Comparison of ENCODE assay signal across 16 cellular contexts in genomic region chr17:55584055-55584685, GRCh38.
DNase-seq lines count a peak whose midpoint lies in the region; ATAC-seq and TF ChIP-seq lines count a peak whose summit lies in the region.
"Had no signal": no experiment of that assay in that cellular context is flagged by ENCODE, and none has a peak within 500 bp of the region (broad histone marks: within the 10 kb centered on the region; RNA-seq: fewer than 3 reads in every experiment).

No MANE protein-coding gene starts in this region.

- H3K9me3 ChIP-seq in lower lobe of right lung (no peaks in the 10 kb centered on the region), OCI-LY7 (ENCODE audit: low read length) (no peaks in the 10 kb centered on the region)
- H3K9me3 ChIP-seq: BLaER1, body of pancreas, right atrium auricular region had no signal

- no peaks in the 10 kb centered on the region for H4K20me1 ChIP-seq in OCI-LY7 (ENCODE audit: insufficient read depth, low read length)
- H4K20me1 ChIP-seq: BLaER1 had no signal

- BruUV-seq in Calu3 (replicated peaks; lab: Mats Ljungman, UMichigan), result no TSS peak
- no TSS peak for BruUV-seq in OCI-LY7 (replicated peaks; lab: Mats Ljungman, UMichigan)

- H3K9me3 Mint-ChIP-seq in Calu3 (ENCODE audit: low read depth, unreplicated experiment), result peaks cover 2% of the 10 kb centered on the region
- H3K9me3 Mint-ChIP-seq: stimulated activated naive CD8-positive, alpha-beta T cell treated with anti-CD3 and anti-CD28 coated beads, Interleukin-15, amount 100 ng/mL, for 72 hours; T-helper 1 cell treated with Interleukin-12 subunit alpha and Interleukin-12 subunit beta and Interleukin-4 antibody, amounts not matched to agents 30 μg/mL and 1 μg/mL, for 36 hours had no signal

- CTCF ChIA-PET in Calu3 (lab: Charles Lee), result interaction anchor here (1.4 kb wide), 1 partner anchor 18 kb away, joined by 5 read pairs; no protein-coding TSS in a partner anchor
- CTCF ChIA-PET in OCI-LY7 (lab: Charles Lee; ENCODE audit: unreplicated experiment), result no interaction called here

- no peak overlapping the region for H2AFZ ChIP-seq in OCI-LY7 (ENCODE audit: low read length)

- H3K79me2 ChIP-seq in OCI-LY7 (ENCODE audit: insufficient read depth, low read depth, low read length), result no peaks in the 10 kb centered on the region

- in situ Hi-C loops in ACHN (cut with HindIII; ENCODE audit: low pct_ligation_motif_present, low pct_unique_long_range_greater_than_20kb, low sequenced_read_pairs), result no loop called here

- peaks cover 64% of the 10 kb centered on the region for H3K4me1 Mint-ChIP-seq in Calu3 (ENCODE audit: low read depth, unreplicated experiment)
- H3K4me1 Mint-ChIP-seq: naive B cell; stimulated activated naive CD8-positive, alpha-beta T cell treated with anti-CD3 and anti-CD28 coated beads, Interleukin-15, amount 100 ng/mL, for 72 hours had no signal

- peak; percentile 82 to 83 for ATAC-seq in lower lobe of right lung
- ATAC-seq: body of pancreas; stimulated activated naive CD8-positive, alpha-beta T cell treated with anti-CD3 and anti-CD28 coated beads, Interleukin-15, amount 100 ng/mL, for 72 hours had no signal

- H3K4me1 ChIP-seq in lower lobe of right lung (peaks cover 36% of the 10 kb centered on the region), OCI-LY7 (ENCODE audit: insufficient read depth, low read length, poor library complexity, severe bottlenecking) (no peaks in the 10 kb centered on the region)
- H3K4me1 ChIP-seq: BLaER1, body of pancreas had no signal

- H3K27me3 ChIP-seq in lower lobe of right lung (ENCODE audit: low read depth), result no peaks in the 10 kb centered on the region
- H3K27me3 ChIP-seq: BLaER1, body of pancreas, right atrium auricular region had no signal

- H3K36me3 Mint-ChIP-seq in Calu3 (ENCODE audit: insufficient read depth, unreplicated experiment), result no peaks in the 10 kb centered on the region
- H3K36me3 Mint-ChIP-seq: naive B cell had no signal

- POLR2A ChIA-PET in OCI-LY7 (lab: Charles Lee), result no interaction called here

- peak overlapping the region; percentile 73 for H3K27ac Mint-ChIP-seq in Calu3 (ENCODE audit: unreplicated experiment)
- H3K27ac Mint-ChIP-seq: stimulated activated naive CD8-positive, alpha-beta T cell treated with anti-CD3 and anti-CD28 coated beads, Interleukin-15, amount 100 ng/mL, for 72 hours; T-helper 1 cell treated with Interleukin-12 subunit alpha and Interleukin-12 subunit beta and Interleukin-4 antibody, amounts not matched to agents 30 μg/mL and 1 μg/mL, for 36 hours had no signal

- H3K27ac ChIP-seq in lower lobe of right lung (no peak overlapping the region), OCI-LY7 (ENCODE audit: low read depth, low read length, poor library complexity, severe bottlenecking) (no peak overlapping the region)
- H3K27ac ChIP-seq: BLaER1, body of pancreas, right atrium auricular region had no signal

- TF ChIP-seq CTCF in Calu3 (IDR thresholded peaks at IDR 0.05; ENCODE audit: unreplicated experiment) (no peak), choroid plexus epithelial cell (conservative IDR thresholded peaks at IDR 0.05; ENCODE audit: low read depth, low read length) (no peak), lower lobe of right lung (IDR thresholded peaks at IDR 0.05) (no peak), OCI-LY7 (conservative IDR thresholded peaks at IDR 0.05; ENCODE audit: low read length) (no peak)

- H3K4me3 ChIP-seq in choroid plexus epithelial cell (ENCODE audit: low read depth, low read length) (no peak overlapping the region), lower lobe of right lung (no peak overlapping the region), OCI-LY7 (ENCODE audit: low read depth, low read length, poor library complexity, severe bottlenecking) (no peak overlapping the region)
- H3K4me3 ChIP-seq: BLaER1, body of pancreas, right atrium auricular region had no signal

- H3K9me2 ChIP-seq in OCI-LY7 (ENCODE audit: insufficient read depth, low read length), result no peaks in the 10 kb centered on the region

- H3K36me3 ChIP-seq in lower lobe of right lung (no peaks in the 10 kb centered on the region), OCI-LY7 (ENCODE audit: insufficient read depth, low read length) (no peaks in the 10 kb centered on the region)
- H3K36me3 ChIP-seq: BLaER1, right atrium auricular region had no signal

- intact Hi-C loops in Calu3 (cut with micrococcal nuclease; ENCODE audit: unreplicated experiment), result loop anchor here (1.0 kb wide), 1 partner anchor 8 kb away; no protein-coding TSS in a partner anchor
- intact Hi-C loops in lower lobe of right lung (cut with DNase I), result no loop called here
- intact Hi-C loops in OCI-LY7 (cut with micrococcal nuclease; ENCODE audit: unreplicated experiment), result no loop called here

- DNase-seq in Calu3, result peak; percentile 5
- DNase-seq in NOMO-1 (lab: John Stamatoyannopoulos, UW; ENCODE audit: unreplicated experiment in 2 of 2), result peak; percentile 53 to 75
- peak; percentile 37 for DNase-seq in choroid plexus epithelial cell (ENCODE audit: low read depth)
- no peak for DNase-seq in lower lobe of right lung
- DNase-seq in foreskin melanocyte, result no peak
- no peak for DNase-seq in NK-92 (lab: John Stamatoyannopoulos, UW; ENCODE audit: unreplicated experiment)
- no peak for DNase-seq in OCI-LY7 (ENCODE audit: low spot score)
- no peak for DNase-seq in ACHN
- DNase-seq: activated CD4-positive, alpha-beta T cell treated with anti-CD3 and anti-CD28 coated beads for 4 hours; body of pancreas; naive B cell; stimulated activated CD4-positive, alpha-beta T cell treated with anti-CD3 and anti-CD28 coated beads, Interleukin-4, amount 100 ng/mL, for 4 hours; stimulated activated naive CD8-positive, alpha-beta T cell treated with anti-CD3 and anti-CD28 coated beads, Interleukin-15, amount 100 ng/mL, for 72 hours had no signal

- no peak overlapping the region for H3K4me2 ChIP-seq in OCI-LY7 (ENCODE audit: low read length)
- H3K4me2 ChIP-seq: BLaER1 had no signal

- H3K4me3 Mint-ChIP-seq in Calu3 (ENCODE audit: low read depth, unreplicated experiment), result no peak overlapping the region
- H3K4me3 Mint-ChIP-seq: naive B cell; stimulated activated naive CD8-positive, alpha-beta T cell treated with anti-CD3 and anti-CD28 coated beads, Interleukin-15, amount 100 ng/mL, for 72 hours; T-helper 1 cell treated with Interleukin-12 subunit alpha and Interleukin-12 subunit beta and Interleukin-4 antibody, amounts not matched to agents 30 μg/mL and 1 μg/mL, for 36 hours had no signal

- no peaks in the 10 kb centered on the region for H3K27me3 Mint-ChIP-seq in Calu3 (ENCODE audit: unreplicated experiment)

Comparison
In these comparisons a context has a peak if more than half of its experiments do, and no peak if none do; other contexts are left out.
1. DNase-seq: peak in Calu3 (single experiment), NOMO-1 (2 of 2) and choroid plexus epithelial cell (single experiment); none in lower lobe of right lung (single experiment), foreskin melanocyte (single experiment), NK-92 (single experiment), OCI-LY7 (single experiment) and ACHN (single experiment).